Comparison of ENCODE assay signal across 8 cellular contexts in the genomic region with DNA sequence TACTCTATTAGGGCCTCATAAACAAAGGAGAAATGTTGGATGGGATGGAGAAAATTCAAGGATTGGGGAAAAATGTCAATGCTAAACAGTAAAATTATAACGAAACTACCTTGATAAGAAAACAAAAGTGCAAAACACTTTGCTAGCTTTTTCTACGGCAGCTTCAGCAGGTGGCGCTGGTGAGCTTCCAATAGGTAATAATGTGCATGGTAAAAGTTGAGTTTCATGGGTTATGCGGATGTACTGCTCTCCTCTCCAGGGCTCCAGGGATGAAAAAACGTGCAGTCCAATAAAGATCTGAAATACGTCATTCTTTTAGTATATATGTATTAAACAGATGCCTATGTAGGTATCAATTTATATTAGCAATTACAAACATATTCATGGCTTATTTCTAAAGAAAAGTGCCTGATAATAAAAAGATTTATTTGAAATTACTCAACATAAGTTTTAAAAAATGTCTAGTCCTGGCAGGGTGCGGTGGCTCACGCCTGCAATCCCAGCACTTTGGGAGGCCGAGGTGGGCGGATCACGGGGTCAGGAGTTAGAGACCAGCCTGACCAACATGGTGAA.
DNase-seq lines count a peak whose midpoint lies in the region; ATAC-seq and TF ChIP-seq lines count a peak whose summit lies in the region.

No MANE protein-coding gene starts in this region.

- peak; percentile 83 for TF ChIP-seq CTCF in AG10803 (conservative IDR thresholded peaks at IDR 0.05; ENCODE audit: low read length)
- peak; percentile 90 for TF ChIP-seq CTCF in GM13976 (IDR thresholded peaks at IDR 0.05; ENCODE audit: borderline replicate concordance, control extremely low read depth, extremely low read depth, insufficient read depth, missing control alignments)
- peak; percentile 67 for TF ChIP-seq CTCF in WERI-Rb-1 (IDR thresholded peaks at IDR 0.05; ENCODE audit: low read depth, low read length)
- peak; percentile 92 for TF ChIP-seq CTCF in fibroblast of pulmonary artery (IDR thresholded peaks at IDR 0.05; ENCODE audit: low read length, missing control alignments)
- TF ChIP-seq CTCF in omental fat pad (IDR thresholded peaks at IDR 0.05): no peak

- no peaks in the 10 kb centered on the region for H3K9me3 ChIP-seq in WERI-Rb-1 (ENCODE audit: severe bottlenecking)

- no peaks in the 10 kb centered on the region for H3K27me3 ChIP-seq in WERI-Rb-1 (ENCODE audit: insufficient read depth, low read depth, severe bottlenecking)

- H3K4me3 ChIP-seq in AG10803 (ENCODE audit: low read length) (no peak overlapping the region), WERI-Rb-1 (ENCODE audit: low read depth, low read length) (no peak overlapping the region), fibroblast of pulmonary artery (replicated peaks; ENCODE audit: low read depth, low read length) (no peak overlapping the region)

- ATAC-seq in HG02885 (IDR thresholded peaks at IDR 0.05; ENCODE audit: poor library complexity, unreplicated experiment) (peak; percentile 93), omental fat pad (ENCODE audit: low FRiP score) (no peak)

- DNase-seq in AG10803 (ENCODE audit: low read depth) (peak; percentile 53), GM13976 (ENCODE audit: low spot score) (peak; percentile 32), NCI-H2081 (lab: John Stamatoyannopoulos, UW) (peak; percentile 72 to 73), WERI-Rb-1 (peak; percentile 80), fibroblast of pulmonary artery (ENCODE audit: low read depth) (peak; percentile 81), omental fat pad (ENCODE audit: low spot score) (peak; percentile 24), NCI-H2227 treated with DMSO at 0.1 percent for 48 hours (lab: John Stamatoyannopoulos, UW) (no peak)

- in situ Hi-C loops in GM13976 (cut with MboI; ENCODE audit: low sequenced_read_pairs, unreplicated experiment): loop anchor here (25.0 kb wide), 2 partner anchors 630 to 1480 kb away; no protein-coding TSS in a partner anchor

- no peaks in the 10 kb centered on the region for H3K36me3 ChIP-seq in WERI-Rb-1

- H3K27ac ChIP-seq in WERI-Rb-1: no peak overlapping the region

Comparison
In these comparisons a context has a peak if more than half of its experiments do, and no peak if none do; other contexts are left out.
1. CTCF ChIP-seq: peak in AG10803 (single experiment), GM13976 (single experiment), WERI-Rb-1 (single experiment) and fibroblast of pulmonary artery (single experiment); none in omental fat pad (0 of 3).